In genomic region chr19:38713227-38713649, GRCh38 we compare ENCODE assay signal across 1 cellular context.
TF ChIP-seq lines count a peak whose summit lies in the region.

No MANE protein-coding gene starts in this region.

TF ChIP-seq in H1, 55 proteins besides CTCF, POLR2A, EP300 and RAD21 (continued from another document):
- TF ChIP-seq CHD7 (IDR thresholded peaks at IDR 0.05; ENCODE audit: insufficient replicate concordance, low read length) (no peak), JUN (IDR thresholded peaks at IDR 0.05; ENCODE audit: low read depth, low read length) (no peak), GTF2F1 (IDR thresholded peaks at IDR 0.05; ENCODE audit: borderline replicate concordance, low read depth, low read length) (no peak), ASH2L (IDR thresholded peaks at IDR 0.05; ENCODE audit: low read length) (no peak), MAFK (IDR thresholded peaks at IDR 0.05; ENCODE audit: low read depth, low read length) (no peak), CTBP2 (IDR thresholded peaks at IDR 0.05; ENCODE audit: borderline replicate concordance, insufficient read depth, insufficient read length, low read length) (no peak), HDAC2 (IDR thresholded peaks at IDR 0.05; ENCODE audit: borderline replicate concordance in 1 of 2, low read depth in 2 of 2, low read length in 2 of 2) (no peak), GABPA (IDR thresholded peaks at IDR 0.05; ENCODE audit: borderline replicate concordance, insufficient read depth, low read length) (no peak), KDM4A (IDR thresholded peaks at IDR 0.05; ENCODE audit: low read depth, low read length, severe bottlenecking) (no peak), RNF2 (IDR thresholded peaks at IDR 0.05; ENCODE audit: borderline replicate concordance, low read depth, low read length, missing control alignments, poor library complexity, severe bottlenecking) (no peak), SRF (IDR thresholded peaks at IDR 0.05; ENCODE audit: low read depth, low read length) (no peak)
TF ChIP-seq in H1: peak in this region for 0.
